Comparison of ENCODE assay signal across 8 cellular contexts in genomic region chr11:19344661-19345518, GRCh38.
A peak's percentile ranks its signal among the peaks of the same experiment; 100 is the strongest.
DNase-seq lines count a peak whose midpoint lies in the region; ATAC-seq, FAIRE-seq and TF ChIP-seq lines count a peak whose summit lies in the region.

No MANE protein-coding gene starts in this region.

- H3K9ac ChIP-seq in NT2/D1 (ENCODE audit: insufficient read length, low read depth), result no peak overlapping the region

- H3K27me3 ChIP-seq in NT2/D1 (ENCODE audit: insufficient read depth, insufficient read length) (peaks cover 76% of the 10 kb centered on the region), foreskin keratinocyte (peaks cover 98% of the 10 kb centered on the region), pancreas (peaks cover 0 to 11% (median 3%) of the 10 kb centered on the region in 4 donors)

- H3K4me3 ChIP-seq in NT2/D1 (ENCODE audit: insufficient read length, low read depth) (peak overlapping the region; percentile 45), pancreas (peak overlapping the region in 1 of 4 donors; percentile 34)

- H3K4me1 ChIP-seq in NT2/D1 (ENCODE audit: insufficient read depth, insufficient read length), result peaks cover 11% of the 10 kb centered on the region
- no peaks in the 10 kb centered on the region for H3K4me1 ChIP-seq in foreskin keratinocyte
- H3K4me1 ChIP-seq in pancreas, result peaks cover 0 to 5% (median 0%) of the 10 kb centered on the region in 3 donors

- no peak for TF ChIP-seq CTCF in foreskin keratinocyte (conservative IDR thresholded peaks at IDR 0.05)
- TF ChIP-seq CTCF in pancreas (IDR thresholded peaks at IDR 0.05), result no peak

- H3K9me3 ChIP-seq in NT2/D1 (ENCODE audit: insufficient read depth, low read length), result no peaks in the 10 kb centered on the region
- no peaks in the 10 kb centered on the region for H3K9me3 ChIP-seq in pancreas

- H3K36me3 ChIP-seq in NT2/D1 (ENCODE audit: insufficient read depth, insufficient read length, low read length) (no peaks in the 10 kb centered on the region), pancreas (no peaks in the 10 kb centered on the region)

- DNase-seq in ELR (ENCODE audit: low read depth) (peak; percentile 10), NT2/D1 (ENCODE audit: low read depth, low spot score) (peak; percentile 28), foreskin keratinocyte (peak; percentile 44 to 76), pancreas (peak; percentile 17 to 79 (median 53))
- DNase-seq in stimulated activated CD4-positive, alpha-beta T cell treated with anti-CD3 and anti-CD28 coated beads, Interleukin-4, amount 100 ng/mL, for 24 hours, result no peak
- no peak for DNase-seq in activated CD4-positive, alpha-beta T cell treated with anti-CD3 and anti-CD28 coated beads for 4 hours

- peak; percentile 33 for ATAC-seq in HG02623 (IDR thresholded peaks at IDR 0.05; ENCODE audit: unreplicated experiment)
- peak; percentile 74 for ATAC-seq in foreskin keratinocyte
- ATAC-seq in pancreas, result peak; percentile 77 to 84 (median 82)
- no peak for ATAC-seq in GM21515 (IDR thresholded peaks at IDR 0.05; ENCODE audit: unreplicated experiment)

- no peak overlapping the region for H3K27ac ChIP-seq in foreskin keratinocyte
- no peak overlapping the region for H3K27ac ChIP-seq in pancreas

- no peak for FAIRE-seq in pancreas (lab: Jason Lieb, UNC)

- intact Hi-C loops in pancreas (cut with DNase I), result no loop called here

- WGBS in pancreas, 2 donors, result 6 to 7% methylated on average over 38 to 44 of the region's 44 CpGs

Comparison
In these comparisons a context has a peak if more than half of its experiments do, and no peak if none do; other contexts are left out.
1. DNase-seq: peak in ELR (single experiment), NT2/D1 (single experiment), foreskin keratinocyte (2 of 2) and pancreas (6 of 6); none in stimulated activated CD4-positive, alpha-beta T cell treated with anti-CD3 and anti-CD28 coated beads, Interleukin-4, amount 100 ng/mL, for 24 hours (single experiment) and activated CD4-positive, alpha-beta T cell treated with anti-CD3 and anti-CD28 coated beads for 4 hours (0 of 2).